In the genomic region with DNA sequence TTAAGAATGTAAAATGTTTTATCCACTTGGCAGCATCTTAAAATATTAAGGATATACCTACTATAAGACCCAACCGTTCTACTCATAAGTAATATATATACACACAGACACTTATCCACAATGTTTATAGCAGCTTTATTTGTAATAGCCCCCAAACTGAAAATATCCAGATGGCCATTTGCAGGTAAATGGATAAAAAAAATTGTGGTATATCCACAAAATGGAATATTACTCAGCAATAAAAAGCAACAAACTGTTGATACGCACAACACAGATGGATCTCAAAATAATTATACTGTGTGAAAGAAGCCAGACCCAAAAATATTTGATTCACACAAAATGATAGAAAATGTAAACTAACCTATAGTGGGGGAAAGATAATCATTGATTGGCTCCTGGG, we compare ENCODE assay signal across 27 cellular contexts.
"Had no signal": no experiment of that assay in that cellular context is flagged by ENCODE, and none has a peak within 500 bp of the region (broad histone marks: within the 10 kb centered on the region; RNA-seq: fewer than 3 reads in every experiment).

No MANE protein-coding gene starts in this region.

- H3K4me1 Mint-ChIP-seq: mesothelial cell of epicardium; naive B cell; naive thymus-derived CD8-positive, alpha-beta T cell had no signal

- H3K27me3 ChIP-seq: colonic mucosa, esophagus squamous epithelium, gastrocnemius medialis, heart right ventricle, left lung had no signal

- H3K27ac Mint-ChIP-seq: dendritic cell treated with granulocyte-macrophage colony-stimulating factor and Interleukin-4, amounts not matched to agents 40 ng/mL and 50 ng/mL, for 4 days; effector memory CD8-positive, alpha-beta T cell; mesothelial cell of epicardium; naive B cell; naive thymus-derived CD8-positive, alpha-beta T cell had no signal

- H3K27ac ChIP-seq: colonic mucosa, epithelial cell of prostate, esophagus squamous epithelium, gastrocnemius medialis, heart right ventricle, left lung, lower lobe of right lung had no signal

- H3K27me3 Mint-ChIP-seq: dendritic cell treated with granulocyte-macrophage colony-stimulating factor and Interleukin-4, amounts not matched to agents 40 ng/mL and 50 ng/mL, for 4 days; effector memory CD8-positive, alpha-beta T cell; naive B cell had no signal

- DNase-seq: colonic mucosa; cortex of kidney; effector CD8-positive, alpha-beta T cell; effector memory CD8-positive, alpha-beta T cell; erythroblast; esophagus squamous epithelium; foreskin fibroblast; foreskin melanocyte; gastrocnemius medialis; glutamatergic neuron; head of caudate nucleus; heart right ventricle; hippocampal formation; left cardiac atrium; left lung; left ventricle myocardium superior; lower lobe of right lung; mesenchymal stem cell; mucosa of descending colon; naive B cell; naive thymus-derived CD8-positive, alpha-beta T cell had no signal

- H3K4me3 Mint-ChIP-seq: dendritic cell treated with granulocyte-macrophage colony-stimulating factor and Interleukin-4, amounts not matched to agents 40 ng/mL and 50 ng/mL, for 4 days; effector memory CD8-positive, alpha-beta T cell; mesothelial cell of epicardium; naive B cell; naive thymus-derived CD8-positive, alpha-beta T cell had no signal

- H3K4me3 ChIP-seq: colonic mucosa, esophagus squamous epithelium, gastrocnemius medialis, heart right ventricle, left lung, lower lobe of right lung, mucosa of descending colon had no signal

- FAIRE-seq: islet of Langerhans, keratinocyte had no signal

- H3K36me3 Mint-ChIP-seq: naive B cell; naive thymus-derived CD8-positive, alpha-beta T cell had no signal

- ATAC-seq: effector memory CD8-positive, alpha-beta T cell; esophagus mucosa; gastrocnemius medialis; heart right ventricle; left cardiac atrium; left lung; left ventricle myocardium superior; lower lobe of right lung; mucosa of descending colon; naive thymus-derived CD8-positive, alpha-beta T cell had no signal

- H3K36me3 ChIP-seq: colonic mucosa, gastrocnemius medialis, left lung, lower lobe of right lung had no signal

- H3K9me3 ChIP-seq: colonic mucosa, esophagus squamous epithelium, gastrocnemius medialis, mucosa of descending colon had no signal

- H3K4me1 ChIP-seq: colonic mucosa, esophagus squamous epithelium, gastrocnemius medialis, heart right ventricle, left lung, lower lobe of right lung had no signal
